Comparison of ENCODE assay signal across 10 cellular contexts in the genomic region with DNA sequence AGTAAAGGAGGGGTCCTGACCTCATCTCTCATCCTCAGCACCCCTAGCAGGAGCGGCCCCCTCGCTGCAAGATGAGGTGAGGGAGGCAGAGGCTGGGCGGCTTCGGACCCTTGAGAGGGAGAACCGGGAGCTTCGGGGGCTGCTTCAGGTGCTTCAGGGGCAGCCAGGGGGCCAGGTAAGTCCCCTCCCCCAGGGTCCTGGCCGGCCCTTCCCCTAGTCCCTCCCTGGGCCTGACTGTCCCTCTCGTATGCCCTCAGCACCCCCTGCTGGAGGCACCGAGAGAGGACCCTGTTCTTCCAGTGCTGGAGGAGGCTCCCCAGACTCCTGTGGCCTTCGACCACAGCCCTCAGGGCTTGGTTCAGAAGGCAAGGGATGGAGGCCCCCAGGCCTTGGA. TPM values are rescaled to one million over a fixed set of nuclear protein-coding genes. Genes with fewer than 3 reads are reported as not detected.
DNase-seq lines count a peak whose midpoint lies in the region; TF ChIP-seq lines count a peak whose summit lies in the region.
"Had no signal": no experiment of that assay in that cellular context is flagged by ENCODE, and none has a peak within 500 bp of the region (broad histone marks: within the 10 kb centered on the region; RNA-seq: fewer than 3 reads in every experiment).

No MANE protein-coding gene starts in this region.

- no peaks in the 10 kb centered on the region for H3K79me2 ChIP-seq in osteoblast (ENCODE audit: insufficient read depth, low read length)

- H3K36me3 Mint-ChIP-seq in chondrocyte (ENCODE audit: low read depth) = no peaks in the 10 kb centered on the region

- H3K27me3 ChIP-seq in osteoblast (ENCODE audit: insufficient read depth, low read length) = no peaks in the 10 kb centered on the region

- no peaks in the 10 kb centered on the region for H3K27me3 Mint-ChIP-seq in chondrocyte (ENCODE audit: low read depth)

- no peak overlapping the region for H3K27ac ChIP-seq in osteoblast (ENCODE audit: low read depth, low read length)

- H3K4me3 ChIP-seq in osteoblast (ENCODE audit: insufficient read depth, low read length) = no peak overlapping the region

- H3K27ac Mint-ChIP-seq in chondrocyte (ENCODE audit: unreplicated experiment) = no peak overlapping the region

- no peaks in the 10 kb centered on the region for H3K9me3 Mint-ChIP-seq in chondrocyte (ENCODE audit: low read depth)

- no peak overlapping the region for H3K4me3 Mint-ChIP-seq in chondrocyte (ENCODE audit: unreplicated experiment)

- no peak overlapping the region for H3K4me2 ChIP-seq in osteoblast (ENCODE audit: insufficient read depth, low read length)

- H3K9me3 ChIP-seq in osteoblast (ENCODE audit: low read depth, low read length) = no peaks in the 10 kb centered on the region

- peaks cover 3% of the 10 kb centered on the region for H3K4me1 ChIP-seq in osteoblast (ENCODE audit: insufficient read depth, low read length)

- no peaks in the 10 kb centered on the region for H3K4me1 Mint-ChIP-seq in chondrocyte (ENCODE audit: low read depth)

- H3K36me3 ChIP-seq in osteoblast (ENCODE audit: insufficient read depth, low read length) = no peaks in the 10 kb centered on the region

- no peaks in the 10 kb centered on the region for H4K20me1 ChIP-seq in osteoblast (ENCODE audit: insufficient read depth, low read length)

- TF ChIP-seq CTCF in LNCAP (IDR thresholded peaks at IDR 0.05) (peak; percentile 38; the same call in 1 of the 2 replicates), chondrocyte (IDR thresholded peaks at IDR 0.05) (peak; percentile 45), osteoblast (IDR thresholded peaks at IDR 0.05; ENCODE audit: extremely low read depth, low read depth, low read length) (peak; percentile 25)

- DNase-seq in NCI-H345 (lab: John Stamatoyannopoulos, UW) (peak; percentile 16), NCI-H345 treated with DMSO at 0.1 percent for 48 hours (lab: John Stamatoyannopoulos, UW; ENCODE audit: unreplicated experiment) (no peak), chondrocyte (ENCODE audit: low spot score) (no peak), osteoblast (ENCODE audit: insufficient read length, low spot score, missing footprints) (peak; percentile 86), SK-N-DZ (ENCODE audit: low spot score) (no peak), NCI-H1092 treated with DMSO at 0.1 percent for 48 hours (lab: John Stamatoyannopoulos, UW) (no peak)
- no peak for DNase-seq in effector CD4-positive, alpha-beta T cell
- DNase-seq: caudate nucleus, NCI-H1436 treated with DMSO at 0.1 percent for 48 hours had no signal

- no peak overlapping the region for H2AFZ ChIP-seq in osteoblast (ENCODE audit: low read length)

RNA-seq across cellular contexts. Expression of gene CCDC88B, which starts 3.7 kb away (rescaled TPM):
- 0.82 to 1.3 TPM (median 0.99 TPM) in 3 replicates for total RNA-seq in chondrocyte
- 0.29 and 1.4 TPM in 2 replicates for total RNA-seq in osteoblast
- 1.0 and 2.9 TPM in 2 replicates for polyA plus RNA-seq in SK-N-DZ (2014; cell fraction: cytosol; rRNA removed)
- polyA plus RNA-seq in SK-N-DZ (2014; cell fraction: nucleus; rRNA removed) = 4.5 and 5.0 TPM in 2 replicates

RNA-seq across cellular contexts. Expression of gene RPS6KA4, which starts 15.2 kb away (rescaled TPM):
- total RNA-seq in chondrocyte = 32.7 to 43.6 TPM (median 34.9 TPM) in 3 replicates
- total RNA-seq in osteoblast = 35.9 and 39.4 TPM in 2 replicates
- 10.3 and 11.4 TPM in 2 replicates for polyA plus RNA-seq in SK-N-DZ (2014; cell fraction: cytosol; rRNA removed)
- 15.5 and 24.3 TPM in 2 replicates for polyA plus RNA-seq in SK-N-DZ (2014; cell fraction: nucleus; rRNA removed)

RNA-seq across cellular contexts. Expression of gene PRDX5, which starts 25.8 kb away (rescaled TPM):
- total RNA-seq in chondrocyte = 181 to 234 TPM (median 232 TPM) in 3 replicates
- 238 and 245 TPM in 2 replicates for total RNA-seq in osteoblast
- polyA plus RNA-seq in SK-N-DZ (2014; cell fraction: cytosol; rRNA removed) = 281 and 367 TPM in 2 replicates
- 167 and 242 TPM in 2 replicates for polyA plus RNA-seq in SK-N-DZ (2014; cell fraction: nucleus; rRNA removed)

RNA-seq across cellular contexts. Expression of gene TRMT112, which starts 26.4 kb away (rescaled TPM):
- total RNA-seq in chondrocyte (122 to 182 TPM (median 126 TPM) in 3 replicates), osteoblast (104 and 123 TPM in 2 replicates)
- polyA plus RNA-seq in SK-N-DZ (2014; cell fraction: cytosol; rRNA removed) = 648 and 693 TPM in 2 replicates
- polyA plus RNA-seq in SK-N-DZ (2014; cell fraction: nucleus; rRNA removed) = 332 and 431 TPM in 2 replicates

RNA-seq across cellular contexts. Expression of gene ESRRA, which starts 38.4 kb away (rescaled TPM):
- 25.6 to 30.7 TPM (median 29.6 TPM) in 3 replicates for total RNA-seq in chondrocyte
- 24.5 and 28.6 TPM in 2 replicates for total RNA-seq in osteoblast
- 23.4 and 50.2 TPM in 2 replicates for polyA plus RNA-seq in SK-N-DZ (2014; cell fraction: cytosol; rRNA removed)
- 37.5 and 48.3 TPM in 2 replicates for polyA plus RNA-seq in SK-N-DZ (2014; cell fraction: nucleus; rRNA removed)

Comparison
In these comparisons a context has a peak if more than half of its experiments do, and no peak if none do; other contexts are left out.
1. DNase-seq: peak in NCI-H345 (single experiment) and osteoblast (single experiment); none in NCI-H345 treated with DMSO at 0.1 percent for 48 hours (single experiment), chondrocyte (single experiment), SK-N-DZ (single experiment), effector CD4-positive, alpha-beta T cell (single experiment) and NCI-H1092 treated with DMSO at 0.1 percent for 48 hours (single experiment).
2. Peak in every context shown above with its lines, with median percentiles within 50 percentile points of each other: CTCF ChIP-seq.